Comparison of ENCODE assay signal across 8 cellular contexts in the genomic region with DNA sequence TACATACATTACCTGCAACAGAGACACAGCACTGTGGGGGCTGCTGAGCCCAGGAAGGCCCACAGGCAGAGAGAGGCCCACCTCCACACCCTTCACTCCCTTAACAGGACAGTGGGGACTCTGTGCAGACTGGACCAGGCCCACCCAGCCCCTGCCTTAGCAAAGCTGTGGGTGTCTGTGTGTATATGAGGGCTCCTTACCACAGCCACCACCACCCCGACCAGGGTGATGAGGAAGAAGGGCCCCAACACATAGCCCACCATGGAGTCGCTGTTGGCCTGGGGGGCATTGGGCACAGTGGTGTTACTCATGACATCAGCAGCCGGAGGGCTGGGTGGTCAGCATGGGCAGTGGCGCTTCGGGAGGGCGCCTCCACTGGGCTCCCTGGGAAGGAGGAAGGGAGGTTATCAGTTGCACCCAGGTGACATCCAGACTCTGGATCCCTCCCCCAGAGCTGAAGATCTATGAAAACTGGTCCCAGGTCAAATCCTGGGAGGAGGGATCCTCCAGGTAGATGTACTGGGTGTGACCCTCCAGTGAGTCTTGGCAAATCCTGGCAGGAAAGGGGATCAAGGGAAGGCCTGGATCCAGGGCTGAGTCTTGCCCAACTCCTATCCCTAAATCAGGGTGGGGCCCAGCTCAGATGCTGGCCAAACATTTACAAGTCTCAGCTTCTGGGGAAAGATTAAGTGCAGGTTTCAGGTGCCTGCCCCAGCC. TPM values are rescaled to one million over a fixed set of nuclear protein-coding genes. Genes with fewer than 3 reads are reported as not detected.
DNase-seq lines count a peak whose midpoint lies in the region; ATAC-seq, FAIRE-seq and TF ChIP-seq lines count a peak whose summit lies in the region.

No MANE protein-coding gene starts in this region.

- intact Hi-C loops in kidney (cut with DNase I) (loop anchor here (10.0 kb wide), 1 partner anchor 167 kb away; no protein-coding TSS in a partner anchor), tibial artery (cut with DNase I; ENCODE audit: low total_unique reads) (loop anchor here (5.0 kb wide), 3 partner anchors 50 to 170 kb away; a partner anchor contains a TSS)

- H3K9me3 ChIP-seq in kidney (ENCODE audit: control insufficient read depth in 1 of 2, low read length in 2 of 2) (no peaks in the 10 kb centered on the region), tibial artery (no peaks in the 10 kb centered on the region)

- H3K4me3 ChIP-seq in kidney (ENCODE audit: low read length in 2 of 2) (no peak overlapping the region), tibial artery (peak overlapping the region; percentile 80 to 83)

- no peaks in the 10 kb centered on the region for H3K36me3 ChIP-seq in kidney (ENCODE audit: control insufficient read depth in 1 of 2, insufficient read depth in 2 of 2, low read length in 2 of 2)
- H3K36me3 ChIP-seq in tibial artery = peaks cover 0 to 11% (median 0%) of the 10 kb centered on the region in 3 donors

- FAIRE-seq in kidney (lab: Jason Lieb, UNC) = no peak

- peaks cover 62% of the 10 kb centered on the region for H3K4me1 Mint-ChIP-seq in activated T-cell treated with anti-CD3 and anti-CD28 coated beads, Interleukin-2, amount 50 U/mL, for 72 hours (ENCODE audit: low read depth)
- H3K4me1 Mint-ChIP-seq in activated T-helper 17 cell treated with anti-CD3 and anti-CD28 coated beads, Interleukin-2, amount 50 U/mL, for 72 hours = peaks cover 34% of the 10 kb centered on the region

- TF ChIP-seq CTCF in kidney (IDR thresholded peaks at IDR 0.05; ENCODE audit: borderline replicate concordance, extremely low read depth, insufficient read depth) = no peak
- TF ChIP-seq CTCF in tibial artery (IDR thresholded peaks at IDR 0.05) = no peak

- ATAC-seq in activated T-cell treated with anti-CD3 and anti-CD28 coated beads, Interleukin-2, amount 50 U/mL, for 72 hours (replicated peaks in 1 of 2) = no peak
- ATAC-seq in activated T-helper 17 cell treated with anti-CD3 and anti-CD28 coated beads, Interleukin-2, amount 50 U/mL, for 72 hours (replicated peaks) = no peak
- no peak for ATAC-seq in HG02798 (IDR thresholded peaks at IDR 0.05; ENCODE audit: poor library complexity, unreplicated experiment)

- H3K9me3 Mint-ChIP-seq in activated T-cell treated with anti-CD3 and anti-CD28 coated beads, Interleukin-2, amount 50 U/mL, for 72 hours = no peaks in the 10 kb centered on the region
- H3K9me3 Mint-ChIP-seq in activated T-helper 17 cell treated with anti-CD3 and anti-CD28 coated beads, Interleukin-2, amount 50 U/mL, for 72 hours = no peaks in the 10 kb centered on the region

- peak overlapping the region; percentile 69 for H3K27ac Mint-ChIP-seq in activated T-cell treated with anti-CD3 and anti-CD28 coated beads, Interleukin-2, amount 50 U/mL, for 72 hours
- peak overlapping the region; percentile 86 for H3K27ac Mint-ChIP-seq in activated T-helper 17 cell treated with anti-CD3 and anti-CD28 coated beads, Interleukin-2, amount 50 U/mL, for 72 hours

- H3K4me1 ChIP-seq in kidney (ENCODE audit: control insufficient read depth in 1 of 2, insufficient read depth in 1 of 2, low read depth in 1 of 2, low read length in 2 of 2) (peaks cover 0 to 10% of the 10 kb centered on the region in 2 donors), tibial artery (peaks cover 7 to 35% (median 26%) of the 10 kb centered on the region in 4 donors)

- H3K27ac ChIP-seq in kidney (ENCODE audit: low read depth in 2 of 2, low read length in 2 of 2) (no peak overlapping the region), tibial artery (peak overlapping the region; percentile 87 to 92)

- H3K27me3 Mint-ChIP-seq in activated T-cell treated with anti-CD3 and anti-CD28 coated beads, Interleukin-2, amount 50 U/mL, for 72 hours (ENCODE audit: low read depth) = no peaks in the 10 kb centered on the region
- H3K27me3 Mint-ChIP-seq in activated T-helper 17 cell treated with anti-CD3 and anti-CD28 coated beads, Interleukin-2, amount 50 U/mL, for 72 hours = no peaks in the 10 kb centered on the region

- H3K27me3 ChIP-seq in tibial artery = no peaks in the 10 kb centered on the region

- H3K4me3 Mint-ChIP-seq in activated T-cell treated with anti-CD3 and anti-CD28 coated beads, Interleukin-2, amount 50 U/mL, for 72 hours = peak overlapping the region; percentile 90 to 94
- H3K4me3 Mint-ChIP-seq in activated T-helper 17 cell treated with anti-CD3 and anti-CD28 coated beads, Interleukin-2, amount 50 U/mL, for 72 hours = peak overlapping the region; percentile 92

- H3K9ac ChIP-seq in kidney (ENCODE audit: low read length in 2 of 2) = peak overlapping the region in 1 of 2 donors; percentile 90

- DNase-seq in activated T-cell treated with anti-CD3 and anti-CD28 coated beads, Interleukin-2, amount 50 U/mL, for 72 hours = no peak
- no peak for DNase-seq in activated T-cell treated with anti-CD3 and anti-CD28 coated beads for 4 hours
- peak; percentile 73 for DNase-seq in kidney
- peak in 1 of 2 donors; percentile 67 for DNase-seq in tibial artery
- no peak for DNase-seq in occipital lobe (lab: John Stamatoyannopoulos, UW)
- no peak for DNase-seq in NCI-H128 (lab: John Stamatoyannopoulos, UW; ENCODE audit: unreplicated experiment)

- H3K36me3 Mint-ChIP-seq in activated T-cell treated with anti-CD3 and anti-CD28 coated beads, Interleukin-2, amount 50 U/mL, for 72 hours (ENCODE audit: insufficient read depth in 2 of 2) = peaks cover 0 to 7% of the 10 kb centered on the region in 2 donors
- H3K36me3 Mint-ChIP-seq in activated T-helper 17 cell treated with anti-CD3 and anti-CD28 coated beads, Interleukin-2, amount 50 U/mL, for 72 hours (ENCODE audit: low read depth) = peaks cover 44% of the 10 kb centered on the region

RNA-seq across cellular contexts. Expression of a gene that starts 1.2 kb away (rescaled TPM):
- 10 to 100 TPM; 22.8 to 26.7 TPM for total RNA-seq in activated T-cell treated with anti-CD3 and anti-CD28 coated beads, Interleukin-2, amount 50 U/mL, for 72 hours
- 10 to 100 TPM; 10.9 to 17.3 TPM for total RNA-seq in activated T-helper 17 cell treated with anti-CD3 and anti-CD28 coated beads, Interleukin-2, amount 50 U/mL, for 72 hours
- total RNA-seq in kidney (22.6 TPM), occipital lobe (18.7 TPM)
- 53.5 TPM for polyA plus RNA-seq in kidney (ENCODE audit: insufficient read depth, low read depth, low replicate concordance)

RNA-seq across cellular contexts. Expression of a gene that starts 11.0 kb away (rescaled TPM):
- 100 to 1,000 TPM; 454 to 573 TPM for total RNA-seq in activated T-cell treated with anti-CD3 and anti-CD28 coated beads, Interleukin-2, amount 50 U/mL, for 72 hours
- 100 to 1,000 TPM; 203 to 389 TPM for total RNA-seq in activated T-helper 17 cell treated with anti-CD3 and anti-CD28 coated beads, Interleukin-2, amount 50 U/mL, for 72 hours
- total RNA-seq in kidney (46.5 TPM), occipital lobe (25.0 TPM)
- polyA plus RNA-seq in kidney (ENCODE audit: insufficient read depth, low read depth, low replicate concordance) = 27.1 TPM

Comparison
In these comparisons a context has a peak if more than half of its experiments do, and no peak if none do; other contexts are left out.
1. H3K27ac ChIP-seq: peak in tibial artery (2 of 2); none in kidney (0 of 2).
2. H3K4me3 ChIP-seq: peak in tibial artery (2 of 2); none in kidney (0 of 2).